ENCODE assay signal across 1 cellular context in the genomic region with DNA sequence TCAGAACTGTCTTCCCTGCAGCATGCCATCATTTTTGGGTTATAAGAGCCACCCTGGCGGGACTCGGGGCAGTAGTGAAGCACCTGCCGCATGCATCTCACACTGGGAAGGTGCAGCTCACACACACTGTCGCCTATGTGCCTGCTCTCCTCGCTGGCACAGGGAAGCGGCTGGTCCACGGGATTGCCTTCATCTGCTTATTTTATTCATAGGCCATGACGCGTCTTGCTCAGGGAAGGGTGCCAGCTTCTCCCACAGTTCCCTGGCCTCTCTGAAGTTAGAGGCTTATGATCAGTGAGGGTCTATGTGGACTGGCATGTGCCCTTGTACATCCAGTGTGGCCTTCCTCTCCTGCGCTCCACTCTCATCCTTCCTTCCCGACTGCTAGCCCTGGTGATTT.
TF ChIP-seq lines count a peak whose summit lies in the region.

No MANE protein-coding gene starts in this region.

TF ChIP-seq in H1, 55 proteins besides CTCF, POLR2A, EP300 and RAD21:
- no peak for TF ChIP-seq CBX8 (IDR thresholded peaks at IDR 0.05; ENCODE audit: borderline replicate concordance, low read depth, low read length)
- no peak for TF ChIP-seq POU5F1 (IDR thresholded peaks at IDR 0.05; ENCODE audit: low read depth, low read length)
- no peak for TF ChIP-seq NANOG (IDR thresholded peaks at IDR 0.05; ENCODE audit: insufficient read depth, low read depth, low read length, poor library complexity, severe bottlenecking)
- TF ChIP-seq SP1 (IDR thresholded peaks at IDR 0.05; ENCODE audit: low read depth, low read length) = no peak
- no peak for TF ChIP-seq GABPA (IDR thresholded peaks at IDR 0.05; ENCODE audit: borderline replicate concordance, insufficient read depth, low read length)
- no peak for TF ChIP-seq SAP30 (IDR thresholded peaks at IDR 0.05; ENCODE audit: insufficient read depth, insufficient replicate concordance, low read length)
- no peak for TF ChIP-seq SUZ12 (IDR thresholded peaks at IDR 0.05; ENCODE audit: low read length)
- no peak for TF ChIP-seq RNF2 (IDR thresholded peaks at IDR 0.05; ENCODE audit: borderline replicate concordance, low read depth, low read length, missing control alignments, poor library complexity, severe bottlenecking)
- TF ChIP-seq YY1 (IDR thresholded peaks at IDR 0.05; ENCODE audit: low read depth, low read length) = no peak
- no peak for TF ChIP-seq POLR2AphosphoS5 (IDR thresholded peaks at IDR 0.05; ENCODE audit: low read depth, low read length)
- TF ChIP-seq, protein P1, sequence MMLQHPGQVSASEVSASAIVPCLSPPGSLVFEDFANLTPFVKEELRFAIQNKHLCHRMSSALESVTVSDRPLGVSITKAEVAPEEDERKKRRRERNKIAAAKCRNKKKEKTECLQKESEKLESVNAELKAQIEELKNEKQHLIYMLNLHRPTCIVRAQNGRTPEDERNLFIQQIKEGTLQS (IDR thresholded peaks at IDR 0.05; ENCODE audit: insufficient read depth, low read depth, low read length) = no peak
- TF ChIP-seq SIX5 (IDR thresholded peaks at IDR 0.05; ENCODE audit: low read depth, low read length) = no peak
- TF ChIP-seq KDM5A (IDR thresholded peaks at IDR 0.05; ENCODE audit: low read length) = no peak
- TF ChIP-seq CTBP2 (IDR thresholded peaks at IDR 0.05; ENCODE audit: borderline replicate concordance, insufficient read depth, insufficient read length, low read length) = no peak
- TF ChIP-seq JUN (IDR thresholded peaks at IDR 0.05; ENCODE audit: low read depth, low read length) = no peak
- TF ChIP-seq KDM1A (IDR thresholded peaks at IDR 0.05; ENCODE audit: borderline replicate concordance, low read length) = no peak
- no peak for TF ChIP-seq BACH1 (IDR thresholded peaks at IDR 0.05; ENCODE audit: low read length)
- no peak for TF ChIP-seq EZH2 (IDR thresholded peaks at IDR 0.05; ENCODE audit: low read depth, low read length, severe bottlenecking)
- no peak for TF ChIP-seq CEBPB (IDR thresholded peaks at IDR 0.05; ENCODE audit: low read depth, low read length)
